In the genomic region with DNA sequence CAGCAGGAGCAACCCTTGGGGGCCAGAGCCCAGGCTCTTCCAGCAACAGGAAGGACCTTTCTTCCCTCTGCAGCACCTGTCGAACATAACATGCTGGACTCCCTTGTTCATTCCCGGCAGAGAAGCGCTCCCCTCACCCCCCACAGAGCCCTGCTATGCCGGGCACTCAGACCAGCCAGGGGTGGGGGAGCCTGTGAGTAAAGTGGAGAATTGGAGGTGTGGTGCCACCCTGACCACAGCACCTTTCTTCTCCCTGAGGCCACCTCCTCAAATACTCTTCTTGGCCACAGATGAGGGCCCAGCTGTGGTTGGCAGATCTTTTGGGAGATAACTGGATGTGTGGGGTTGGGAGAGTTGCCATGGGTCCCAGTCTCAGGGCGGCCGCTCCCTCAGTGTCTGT, we compare ENCODE assay signal across 7 cellular contexts.
DNase-seq lines count a peak whose midpoint lies in the region; ATAC-seq and TF ChIP-seq lines count a peak whose summit lies in the region.
"Not testable (repeated sequence)": the region's sequence is repeated elsewhere in the genome, so short reads cannot be mapped to it uniquely, and the experiment has no call there.

No MANE protein-coding gene starts in this region.

- not testable (repeated sequence) for H3F3A ChIP-seq in OCI-LY1 (ENCODE audit: insufficient read depth, low read length)

- H3K9me2 ChIP-seq in OCI-LY1 (ENCODE audit: low read depth, low read length): not testable (repeated sequence)

- not testable (repeated sequence) for H4K20me1 ChIP-seq in OCI-LY1 (ENCODE audit: insufficient read depth, low read length)

- not testable (repeated sequence) for TF ChIP-seq CTCF in OCI-LY1 (IDR thresholded peaks at IDR 0.05; ENCODE audit: low read length)

- DNase-seq in left lobe of liver (ENCODE audit: low spot score): not testable (repeated sequence)

- H3K9ac ChIP-seq in OCI-LY1 (ENCODE audit: low read length): peak overlapping the region; percentile 45; the same call in 1 of the 2 replicates

- H3K79me2 ChIP-seq in OCI-LY1 (ENCODE audit: insufficient read depth, low read length): not testable (repeated sequence)

- H3K9me3 ChIP-seq in OCI-LY1 (ENCODE audit: low read length): not testable (repeated sequence)

- peaks cover 86% of the 10 kb centered on the region for H3K4me1 ChIP-seq in OCI-LY1 (ENCODE audit: insufficient read depth, low read length, severe bottlenecking)

- H3K36me3 ChIP-seq in OCI-LY1 (ENCODE audit: insufficient read depth, low read length): not testable (repeated sequence)

- H3K27ac ChIP-seq in OCI-LY1 (ENCODE audit: low read depth, low read length, poor library complexity, severe bottlenecking): peak overlapping the region; percentile 95

- H3K27me3 ChIP-seq in OCI-LY1 (ENCODE audit: insufficient read depth, low read length): not testable (repeated sequence)

- ATAC-seq in GM18520 (IDR thresholded peaks at IDR 0.05; ENCODE audit: unreplicated experiment) (peak; percentile 13), GM19324 (IDR thresholded peaks at IDR 0.05; ENCODE audit: low FRiP score, unreplicated experiment) (peak; percentile 3), GM21576 (IDR thresholded peaks at IDR 0.05; ENCODE audit: unreplicated experiment) (peak; percentile 3), HG02852 (IDR thresholded peaks at IDR 0.05; ENCODE audit: unreplicated experiment) (peak; percentile 6), HG03342 (IDR thresholded peaks at IDR 0.05; ENCODE audit: unreplicated experiment) (peak; percentile 3), left lobe of liver (peak; percentile 11)

- H2AFZ ChIP-seq in OCI-LY1 (ENCODE audit: low read length): not testable (repeated sequence)

- peak overlapping the region; percentile 57 for H3K4me2 ChIP-seq in OCI-LY1 (ENCODE audit: low read length)

- H3K4me3 ChIP-seq in OCI-LY1 (ENCODE audit: low read depth, low read length, poor library complexity, severe bottlenecking): peak overlapping the region; percentile 35
